Comparison of ENCODE assay signal across 5 cellular contexts in the genomic region with DNA sequence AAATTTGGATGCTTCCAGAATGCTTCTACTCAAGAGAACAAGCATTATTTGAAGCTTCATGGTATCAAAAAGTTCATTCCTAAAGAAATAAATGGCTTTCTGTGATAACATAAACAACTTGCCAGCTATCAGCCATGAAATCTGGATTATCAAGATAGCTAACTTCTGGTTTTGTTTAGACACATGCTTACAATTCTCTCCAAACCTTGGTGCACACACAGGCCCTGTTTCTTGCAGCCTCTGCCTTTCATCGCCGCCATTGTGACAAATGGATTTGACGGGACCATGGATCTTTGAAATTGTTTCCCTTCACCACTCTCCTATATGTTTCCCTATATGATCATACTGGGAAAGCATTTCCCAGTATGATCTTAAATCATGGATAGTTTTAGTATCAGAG.
"Had no signal": no experiment of that assay in that cellular context is flagged by ENCODE, and none has a peak within 500 bp of the region (broad histone marks: within the 10 kb centered on the region; RNA-seq: fewer than 3 reads in every experiment).

No MANE protein-coding gene starts in this region.

- H3K27ac ChIP-seq: GM23248 had no signal

- H2AFZ ChIP-seq: GM23248 had no signal

- H3K4me3 ChIP-seq: GM23248 had no signal

- H3K4me3 Mint-ChIP-seq: H9, IgD-negative memory B cell had no signal

- DNase-seq: GM23248, H9, HCEC 1CT, KBM-7 had no signal

- H3K27ac Mint-ChIP-seq: H9, IgD-negative memory B cell had no signal

- H3K9ac ChIP-seq: GM23248 had no signal

- H3K9me3 Mint-ChIP-seq: H9, IgD-negative memory B cell had no signal

- H3K36me3 Mint-ChIP-seq: IgD-negative memory B cell had no signal
